ENCODE assay signal across 11 cellular contexts in genomic region chr9:114367823-114368609, GRCh38. TPM values are rescaled to one million over a fixed set of nuclear protein-coding genes. Genes with fewer than 3 reads are reported as not detected.
A peak's percentile ranks its signal among the peaks of the same experiment; 100 is the strongest.
DNase-seq lines count a peak whose midpoint lies in the region; ATAC-seq, FAIRE-seq and TF ChIP-seq lines count a peak whose summit lies in the region.
"Had no signal": no experiment of that assay in that cellular context is flagged by ENCODE, and none has a peak within 500 bp of the region (broad histone marks: within the 10 kb centered on the region; RNA-seq: fewer than 3 reads in every experiment).

No MANE protein-coding gene starts in this region.

- H3K4me3 ChIP-seq in bronchial epithelial cell (ENCODE audit: low read depth, low read length) (no peak overlapping the region), neuronal stem cell (ENCODE audit: low read length in 2 of 2) (no peak overlapping the region), testis (no peak overlapping the region)

- H3K9me3 ChIP-seq in CD4-positive, alpha-beta T cell (ENCODE audit: control insufficient read depth, low read length), result no peaks in the 10 kb centered on the region
- H3K9me3 ChIP-seq in neuronal stem cell (replicated peaks in 1 of 2; ENCODE audit: control insufficient read depth in 2 of 2, insufficient read depth in 1 of 2, low read depth in 1 of 2, low read length in 2 of 2) (no peaks in the 10 kb centered on the region), testis (no peaks in the 10 kb centered on the region)
- H3K9me3 ChIP-seq: Caco-2 had no signal

- DNase-seq in CD4-positive, alpha-beta T cell, result no peak
- DNase-seq in NAMALWA (ENCODE audit: low spot score) (peak; percentile 56), bronchial epithelial cell (ENCODE audit: low read depth) (no peak), neuronal stem cell (ENCODE audit: low spot score) (no peak), globus pallidus (ENCODE audit: low spot score) (no peak), testis (no peak), GM10266 (ENCODE audit: extremely low spot score) (no peak), 8988T (no peak)
- DNase-seq: Caco-2, dermis blood vessel endothelial cell, glutamatergic neuron had no signal

- peak overlapping the region; percentile 83 for H3K27ac Mint-ChIP-seq in CD4-positive, alpha-beta T cell

- FAIRE-seq in bronchial epithelial cell (lab: Jason Lieb, UNC), result peak; percentile 83

- no peak for TF ChIP-seq CTCF in CD4-positive, alpha-beta T cell (IDR thresholded peaks at IDR 0.05)
- TF ChIP-seq CTCF in bronchial epithelial cell (IDR thresholded peaks at IDR 0.05; ENCODE audit: insufficient read depth, low read length, severe bottlenecking), result no peak
- TF ChIP-seq CTCF in testis (IDR thresholded peaks at IDR 0.05), result no peak
- no peak for TF ChIP-seq CTCF in GM10266 (IDR thresholded peaks at IDR 0.05; ENCODE audit: control insufficient read depth, insufficient read depth, low read depth, missing control alignments)

- H3K79me1 ChIP-seq in neuronal stem cell (ENCODE audit: low read depth, low read length), result no peaks in the 10 kb centered on the region

- ATAC-seq in CD4-positive, alpha-beta T cell (ENCODE audit: poor library complexity), result no peak

- H3K27me3 Mint-ChIP-seq in CD4-positive, alpha-beta T cell, result no peaks in the 10 kb centered on the region

- CTCF ChIA-PET in CD4-positive, alpha-beta T cell (lab: Charles Lee), result interaction anchor here (0.7 to 2.0 kb wide), 6 partner anchors 13 to 348 kb away, joined by 3 to 7 read pairs (median 4); no protein-coding TSS in a partner anchor

- H2AK5ac ChIP-seq in neuronal stem cell (ENCODE audit: low read depth, low read length), result no peak overlapping the region

- no peak overlapping the region for H4K8ac ChIP-seq in neuronal stem cell (ENCODE audit: low read depth, low read length)

- intact Hi-C loops in CD4-positive, alpha-beta T cell (cut with DNase I, micrococcal nuclease), result no loop called here
- intact Hi-C loops in testis (cut with DNase I; ENCODE audit: low total_unique reads), result no loop called here

- H4K91ac ChIP-seq in neuronal stem cell (ENCODE audit: low read depth, low read length, poor library complexity), result no peak overlapping the region

- peak overlapping the region; percentile 39 for H3K23ac ChIP-seq in neuronal stem cell (ENCODE audit: low read depth, low read length, poor library complexity)

- H3K4me3 Mint-ChIP-seq in CD4-positive, alpha-beta T cell, result peak overlapping the region; percentile 15

- no peak overlapping the region for H2AFZ ChIP-seq in neuronal stem cell (ENCODE audit: low read length)

- H3K18ac ChIP-seq in neuronal stem cell (ENCODE audit: low read length), result peak overlapping the region; percentile 17

- H3K9ac ChIP-seq in neuronal stem cell (ENCODE audit: low read depth, low read length, poor library complexity), result peak overlapping the region; percentile 30

- peaks cover 13 to 15% of the 10 kb centered on the region in 2 donors for H3K4me1 ChIP-seq in neuronal stem cell (ENCODE audit: control insufficient read depth in 2 of 2, insufficient read depth in 1 of 2, low read depth in 1 of 2, low read length in 2 of 2)
- peaks cover 2% of the 10 kb centered on the region for H3K4me1 ChIP-seq in testis

- no peak overlapping the region for H3K4ac ChIP-seq in neuronal stem cell (ENCODE audit: low read length)

- peak overlapping the region; percentile 77 for H3K27ac ChIP-seq in CD4-positive, alpha-beta T cell (ENCODE audit: low read depth, low read length)
- H3K27ac ChIP-seq in neuronal stem cell (replicated peaks; ENCODE audit: low read length), result no peak overlapping the region
- no peak overlapping the region for H3K27ac ChIP-seq in testis

- no CpG with 5 or more reads among the region's 13 CpGs for WGBS in neuronal stem cell (ENCODE audit: extremely low coverage in 2 of 2, insufficient read length in 2 of 2, insufficient replicate concordance in 1 of 2), 2 donors
- WGBS in testis, 2 donors, result 90% methylated on average over 2 to 13 of the region's 13 CpGs

- POLR2A ChIA-PET in CD4-positive, alpha-beta T cell (lab: Charles Lee), result interaction anchor here (0.8 to 13.0 kb wide), 9 partner anchors 9 to 227 kb away, joined by 3 to 477 read pairs (median 3); partner anchors contain the start of genes AKNA and ATP6V1G1

- no peak overlapping the region for H3K4me2 ChIP-seq in neuronal stem cell (ENCODE audit: insufficient read depth, low read length, poor library complexity, severe bottlenecking)

- H3K9me3 Mint-ChIP-seq in CD4-positive, alpha-beta T cell, result no peaks in the 10 kb centered on the region

- no peak overlapping the region for H3K14ac ChIP-seq in neuronal stem cell (ENCODE audit: low read length)

- peaks cover 91% of the 10 kb centered on the region for H3K36me3 Mint-ChIP-seq in CD4-positive, alpha-beta T cell (ENCODE audit: low read depth)

- peaks cover 91% of the 10 kb centered on the region for H3K4me1 Mint-ChIP-seq in CD4-positive, alpha-beta T cell (ENCODE audit: low read depth)

- no peak overlapping the region for H2BK12ac ChIP-seq in neuronal stem cell (ENCODE audit: low read length)

- TF ChIP-seq POLR2A in testis (IDR thresholded peaks at IDR 0.05), result no peak

- no peak overlapping the region for H2BK5ac ChIP-seq in neuronal stem cell (ENCODE audit: low read length)

- no peaks in the 10 kb centered on the region for H3K36me3 ChIP-seq in bronchial epithelial cell (ENCODE audit: control insufficient read depth, insufficient read depth, low read length)
- H3K36me3 ChIP-seq in neuronal stem cell (replicated peaks in 1 of 2; ENCODE audit: control insufficient read depth in 2 of 2, insufficient read depth in 2 of 2, low read length in 2 of 2), result peaks cover 8 to 31% of the 10 kb centered on the region in 2 donors
- no peaks in the 10 kb centered on the region for H3K36me3 ChIP-seq in testis (ENCODE audit: low read depth, missing control alignments)

- H2BK120ac ChIP-seq in neuronal stem cell (ENCODE audit: low read depth, low read length), result no peak overlapping the region

- H3K27me3 ChIP-seq in CD4-positive, alpha-beta T cell (ENCODE audit: control insufficient read depth, insufficient read depth, low read length), result no peaks in the 10 kb centered on the region
- H3K27me3 ChIP-seq in bronchial epithelial cell (ENCODE audit: control insufficient read depth, insufficient read depth, low read length) (no peaks in the 10 kb centered on the region), neuronal stem cell (ENCODE audit: control insufficient read depth in 3 of 3, insufficient read depth in 3 of 3, low read depth in 1 of 3, low read length in 3 of 3) (no peaks in the 10 kb centered on the region), testis (no peaks in the 10 kb centered on the region)

- H2BK15ac ChIP-seq in neuronal stem cell (ENCODE audit: low read length), result no peak overlapping the region

RNA-seq across cellular contexts. Expression of gene AKNA, which starts 19.8 kb away (rescaled TPM):
- total RNA-seq in CD4-positive, alpha-beta T cell, result 100 to 1,000 TPM; 247 to 258 TPM
- total RNA-seq in bronchial epithelial cell (2.6 and 3.7 TPM in 2 replicates), testis (10 to 100 TPM; 21.2 to 31.5 TPM)
- 13.9 TPM for polyA plus RNA-seq in neuronal stem cell (2013, experiment 1 of 2)
- 13.8 TPM for polyA plus RNA-seq in neuronal stem cell (2013, experiment 2 of 2)
- 20.6 TPM for polyA plus RNA-seq in testis (ENCODE audit: insufficient read depth, low read depth, low replicate concordance)

RNA-seq across cellular contexts. Expression of gene ORM2, which starts 38.3 kb away (rescaled TPM):
- total RNA-seq in CD4-positive, alpha-beta T cell, result not detected
- total RNA-seq in bronchial epithelial cell (not detected in 2 replicates), testis (under 1 TPM in 1 of 2 donors, not detected in 1; 0.56 TPM)
- polyA plus RNA-seq in neuronal stem cell (2013, experiment 1 of 2), result 0.14 TPM
- 0.08 TPM for polyA plus RNA-seq in neuronal stem cell (2013, experiment 2 of 2)
- polyA plus RNA-seq in testis (ENCODE audit: insufficient read depth, low read depth, low replicate concordance), result 2.3 TPM
- total RNA-seq: dermis blood vessel endothelial cell had no signal

RNA-seq across cellular contexts. Expression of gene ORM1, which starts 45.1 kb away (rescaled TPM):
- not detected for total RNA-seq in CD4-positive, alpha-beta T cell
- not detected in 2 replicates for total RNA-seq in bronchial epithelial cell
- polyA plus RNA-seq in neuronal stem cell (2013, experiment 1 of 2), result not detected
- polyA plus RNA-seq in neuronal stem cell (2013, experiment 2 of 2), result not detected
- total RNA-seq in testis, result not detected
- polyA plus RNA-seq in testis (ENCODE audit: insufficient read depth, low read depth, low replicate concordance), result 1.6 TPM
- total RNA-seq: dermis blood vessel endothelial cell had no signal

Comparison
In these comparisons a context has a peak if more than half of its experiments do, and no peak if none do; other contexts are left out.
1. RNA of gene AKNA, which starts 19.8 kb away (total RNA-seq): 247 to 258 TPM in CD4-positive, alpha-beta T cell; 21.2 to 31.5 TPM in testis and 2.6 to 3.7 TPM in bronchial epithelial cell; every median in the first group is over 4 times any median in the second.